In the genomic region with DNA sequence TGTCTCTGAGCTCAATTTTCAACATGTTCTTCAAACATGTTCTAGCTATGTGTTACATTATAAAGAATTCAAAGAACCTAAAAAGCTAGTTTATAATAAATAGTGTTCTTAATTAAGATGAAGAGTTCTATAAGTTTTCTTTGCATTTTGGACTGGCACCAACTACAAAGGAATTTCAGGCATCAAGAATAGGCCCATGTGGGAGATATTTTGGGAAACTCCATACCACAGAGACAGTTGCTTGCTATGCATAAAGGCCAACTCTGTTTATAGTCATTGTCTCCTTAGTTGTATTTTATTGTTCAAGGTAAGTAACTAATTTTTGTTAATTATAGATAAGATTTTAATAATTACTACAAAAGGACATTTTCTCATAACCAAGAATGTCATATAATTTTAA, we compare ENCODE assay signal across 30 cellular contexts. TPM values are rescaled to one million over a fixed set of nuclear protein-coding genes. Genes with fewer than 3 reads are reported as not detected.
DNase-seq lines count a peak whose midpoint lies in the region; ATAC-seq and TF ChIP-seq lines count a peak whose summit lies in the region.
"Had no signal": no experiment of that assay in that cellular context is flagged by ENCODE, and none has a peak within 500 bp of the region (broad histone marks: within the 10 kb centered on the region; RNA-seq: fewer than 3 reads in every experiment).

No MANE protein-coding gene starts in this region.

- no peak overlapping the region for H2AFZ ChIP-seq in KMS-11 (ENCODE audit: low read depth)
- H2AFZ ChIP-seq in fibroblast of lung (ENCODE audit: low read length): peak overlapping the region; percentile 54

- H3K79me2 ChIP-seq in KMS-11 (ENCODE audit: insufficient read depth, low read depth) (peaks cover 56% of the 10 kb centered on the region), fibroblast of lung (ENCODE audit: control insufficient read depth, insufficient read depth, low read length) (peaks cover 26% of the 10 kb centered on the region)

- no peak for ATAC-seq in natural killer cell treated with Interleukin-12 subunit alpha and Interleukin-12 subunit beta and Interleukin-15 and Interleukin-18, amount 100 ng/mL, for 72 hours
- ATAC-seq in natural killer cell: no peak
- ATAC-seq in upper lobe of left lung (ENCODE audit: low FRiP score in 2 of 2): no peak
- no peak for ATAC-seq in HG03439 (IDR thresholded peaks at IDR 0.05; ENCODE audit: unreplicated experiment)
- no peak for ATAC-seq in effector memory CD8-positive, alpha-beta T cell (replicated peaks)
- ATAC-seq: A549, Panc1, sciatic nerve had no signal

- H3K4me2 ChIP-seq in KMS-11 (0 out of 2 replicates have a peak overlapping the region, but pooled peaks have one; percentile 6), fibroblast of lung (ENCODE audit: extremely low read depth, insufficient read depth, low read length) (no peak overlapping the region)
- H3K4me2 ChIP-seq: A549 had no signal

- no peak overlapping the region for H3K9ac ChIP-seq in KMS-11
- H3K9ac ChIP-seq in fibroblast of lung (ENCODE audit: insufficient read depth, low read length): no peak overlapping the region

- no peaks in the 10 kb centered on the region for H3K9me3 ChIP-seq in fibroblast of lung (ENCODE audit: control insufficient read depth, insufficient read depth, low read depth, low read length)
- no peaks in the 10 kb centered on the region for H3K9me3 ChIP-seq in upper lobe of left lung
- H3K9me3 ChIP-seq: A549, MG63, stomach, vagina had no signal

- H3K27me3 Mint-ChIP-seq in natural killer cell treated with Interleukin-12 subunit alpha and Interleukin-12 subunit beta and Interleukin-15 and Interleukin-18, amount 100 ng/mL, for 72 hours: no peaks in the 10 kb centered on the region
- H3K27me3 Mint-ChIP-seq in natural killer cell (ENCODE audit: low read depth in 2 of 2): no peaks in the 10 kb centered on the region
- H3K27me3 Mint-ChIP-seq in effector memory CD8-positive, alpha-beta T cell: no peaks in the 10 kb centered on the region
- H3K27me3 Mint-ChIP-seq: activated CD4-positive, alpha-beta T cell treated with anti-CD3 and anti-CD28 coated beads, Interleukin-2, amount 10 ng/mL, durations not matched to agents 24 days and 14 days; activated naive CD4-positive, alpha-beta T cell treated with anti-CD3 and anti-CD28 coated beads, Interleukin-2, amount 50 U/mL, for 24 hours; B cell; memory B cell; progenitor cell of endocrine pancreas had no signal

- H3K27ac ChIP-seq in KMS-11 (no peak overlapping the region), fibroblast of lung (ENCODE audit: insufficient read depth, low read length) (no peak overlapping the region), upper lobe of left lung (no peak overlapping the region)
- H3K27ac ChIP-seq: A549, stomach, vagina had no signal

- H3K4me3 ChIP-seq in KMS-11 (IDR thresholded peaks at IDR 0.05; ENCODE audit: insufficient read depth, low read depth, low read length) (no peak overlapping the region), fibroblast of lung (replicated peaks in 1 of 4; ENCODE audit: control extremely low read depth in 1 of 4, insufficient read depth in 1 of 4, low read depth in 3 of 4, low read length in 4 of 4) (no peak overlapping the region), upper lobe of left lung (no peak overlapping the region)
- H3K4me3 ChIP-seq: A549, MG63, stomach, vagina had no signal

- H3K9me3 Mint-ChIP-seq in natural killer cell treated with Interleukin-12 subunit alpha and Interleukin-12 subunit beta and Interleukin-15 and Interleukin-18, amount 100 ng/mL, for 72 hours: no peaks in the 10 kb centered on the region
- no peaks in the 10 kb centered on the region for H3K9me3 Mint-ChIP-seq in natural killer cell
- H3K9me3 Mint-ChIP-seq in effector memory CD8-positive, alpha-beta T cell: no peaks in the 10 kb centered on the region
- H3K9me3 Mint-ChIP-seq: activated CD4-positive, alpha-beta T cell treated with anti-CD3 and anti-CD28 coated beads, Interleukin-2, amount 10 ng/mL, durations not matched to agents 24 days and 14 days; activated naive CD4-positive, alpha-beta T cell treated with anti-CD3 and anti-CD28 coated beads, Interleukin-2, amount 50 U/mL, for 24 hours; memory B cell had no signal

- H4K20me1 ChIP-seq in KMS-11 (ENCODE audit: insufficient read depth) (no peaks in the 10 kb centered on the region), fibroblast of lung (ENCODE audit: control insufficient read depth, extremely low read depth, insufficient read depth, low read length) (no peaks in the 10 kb centered on the region)

- intact Hi-C loops in natural killer cell (cut with micrococcal nuclease): no loop called here

- TF ChIP-seq EP300 in upper lobe of left lung (IDR thresholded peaks at IDR 0.05): no peak

- H3K4me1 Mint-ChIP-seq in natural killer cell treated with Interleukin-12 subunit alpha and Interleukin-12 subunit beta and Interleukin-15 and Interleukin-18, amount 100 ng/mL, for 72 hours (ENCODE audit: low read depth in 2 of 2): peaks cover 29 to 36% of the 10 kb centered on the region in 2 donors
- peaks cover 19 to 21% of the 10 kb centered on the region in 2 donors for H3K4me1 Mint-ChIP-seq in natural killer cell
- peaks cover 27 to 41% of the 10 kb centered on the region in 2 donors for H3K4me1 Mint-ChIP-seq in effector memory CD8-positive, alpha-beta T cell (ENCODE audit: low read depth in 2 of 2)

- H3K27me3 ChIP-seq in KMS-11 (ENCODE audit: insufficient read depth, low read depth): no peaks in the 10 kb centered on the region
- no peaks in the 10 kb centered on the region for H3K27me3 ChIP-seq in fibroblast of lung (ENCODE audit: control insufficient read depth, insufficient read depth, low read length)
- H3K27me3 ChIP-seq in upper lobe of left lung: no peaks in the 10 kb centered on the region
- H3K27me3 ChIP-seq: MG63, stomach, vagina had no signal

- no peak for TF ChIP-seq POLR2A in upper lobe of left lung (IDR thresholded peaks at IDR 0.05)

- no peaks in the 10 kb centered on the region for H3K36me3 ChIP-seq in KMS-11 (ENCODE audit: insufficient read depth)
- no peaks in the 10 kb centered on the region for H3K36me3 ChIP-seq in fibroblast of lung (ENCODE audit: control insufficient read depth, insufficient read depth, low read length)
- no peaks in the 10 kb centered on the region for H3K36me3 ChIP-seq in upper lobe of left lung
- H3K36me3 ChIP-seq: MG63, stomach, vagina had no signal

- peaks cover 13% of the 10 kb centered on the region for H3K36me3 Mint-ChIP-seq in natural killer cell treated with Interleukin-12 subunit alpha and Interleukin-12 subunit beta and Interleukin-15 and Interleukin-18, amount 100 ng/mL, for 72 hours
- no peaks in the 10 kb centered on the region for H3K36me3 Mint-ChIP-seq in natural killer cell
- peaks cover 12% of the 10 kb centered on the region for H3K36me3 Mint-ChIP-seq in effector memory CD8-positive, alpha-beta T cell (ENCODE audit: insufficient read depth)
- H3K36me3 Mint-ChIP-seq: activated naive CD4-positive, alpha-beta T cell treated with anti-CD3 and anti-CD28 coated beads, Interleukin-2, amount 50 U/mL, for 24 hours had no signal

- DNase-seq in natural killer cell treated with Interleukin-12 subunit alpha and Interleukin-12 subunit beta and Interleukin-15 and Interleukin-18, amount 100 ng/mL, for 72 hours (ENCODE audit: low spot score): no peak
- DNase-seq in natural killer cell: no peak
- DNase-seq in fibroblast of lung (ENCODE audit: low read depth in 2 of 2): peak in 1 of 2 donors; percentile 2
- no peak for DNase-seq in upper lobe of left lung
- no peak for DNase-seq in UCSD-AML1 (lab: John Stamatoyannopoulos, UW; ENCODE audit: unreplicated experiment)
- no peak for DNase-seq in effector memory CD8-positive, alpha-beta T cell
- DNase-seq: activated CD4-positive, alpha-beta T cell treated with anti-CD3 and anti-CD28 coated beads, Interleukin-2, amount 10 ng/mL, durations not matched to agents 24 days and 14 days; amygdala; DMS53; GDM1; glutamatergic neuron; MG63; NCI-H1105; NCI-H1930; NCI-H510A treated with DMSO at 0.1 percent for 48 hours; SHP77; stimulated activated CD4-positive, alpha-beta T cell treated with anti-CD3 and anti-CD28 coated beads, Interleukin-4, amount 100 ng/mL, for 1 hour; stomach; SW 1271; T1000 had no signal

- no peak for TF ChIP-seq CTCF in natural killer cell (IDR thresholded peaks at IDR 0.05)
- TF ChIP-seq CTCF in KMS-11 (conservative IDR thresholded peaks at IDR 0.05; ENCODE audit: low read depth, low read length): no peak
- TF ChIP-seq CTCF in fibroblast of lung (conservative IDR thresholded peaks at IDR 0.05 in 1 of 2, IDR thresholded peaks at IDR 0.05 in 1 of 2; ENCODE audit: low read depth in 1 of 2, low read length in 2 of 2): no peak
- no peak for TF ChIP-seq CTCF in upper lobe of left lung (IDR thresholded peaks at IDR 0.05)

- H3K27ac Mint-ChIP-seq in natural killer cell treated with Interleukin-12 subunit alpha and Interleukin-12 subunit beta and Interleukin-15 and Interleukin-18, amount 100 ng/mL, for 72 hours: peak overlapping the region; percentile 7 to 13
- no peak overlapping the region for H3K27ac Mint-ChIP-seq in natural killer cell
- no peak overlapping the region for H3K27ac Mint-ChIP-seq in effector memory CD8-positive, alpha-beta T cell
- H3K27ac Mint-ChIP-seq: activated CD4-positive, alpha-beta T cell treated with anti-CD3 and anti-CD28 coated beads, Interleukin-2, amount 10 ng/mL, durations not matched to agents 24 days and 14 days; activated naive CD4-positive, alpha-beta T cell treated with anti-CD3 and anti-CD28 coated beads, Interleukin-2, amount 50 U/mL, for 24 hours; B cell; memory B cell; progenitor cell of endocrine pancreas had no signal

- peak overlapping the region; percentile 23 for H3K4me3 Mint-ChIP-seq in natural killer cell treated with Interleukin-12 subunit alpha and Interleukin-12 subunit beta and Interleukin-15 and Interleukin-18, amount 100 ng/mL, for 72 hours
- no peak overlapping the region for H3K4me3 Mint-ChIP-seq in natural killer cell
- H3K4me3 Mint-ChIP-seq in effector memory CD8-positive, alpha-beta T cell: peak overlapping the region in 1 of 2 donors; percentile 66
- H3K4me3 Mint-ChIP-seq: activated CD4-positive, alpha-beta T cell treated with anti-CD3 and anti-CD28 coated beads, Interleukin-2, amount 10 ng/mL, durations not matched to agents 24 days and 14 days; activated naive CD4-positive, alpha-beta T cell treated with anti-CD3 and anti-CD28 coated beads, Interleukin-2, amount 50 U/mL, for 24 hours; B cell; memory B cell had no signal

- H3K4me1 ChIP-seq in KMS-11 (ENCODE audit: low read depth, poor library complexity, severe bottlenecking) (peaks cover 28% of the 10 kb centered on the region), fibroblast of lung (ENCODE audit: control insufficient read depth, extremely low read depth, insufficient read depth, low read length) (peaks cover 5% of the 10 kb centered on the region), upper lobe of left lung (peaks cover 10 to 13% (median 11%) of the 10 kb centered on the region in 4 donors)

RNA-seq across cellular contexts. Expression of gene SLF1, which starts 4.6 kb away (rescaled TPM):
- 10 to 100 TPM; 32.6 to 44.7 TPM for total RNA-seq in natural killer cell treated with Interleukin-12 subunit alpha and Interleukin-12 subunit beta and Interleukin-15 and Interleukin-18, amount 100 ng/mL, for 72 hours
- 10 to 100 TPM in 2 of 3 donors, 1 to 10 TPM in 1; 9.5 to 17.2 (median 11.0) TPM for total RNA-seq in natural killer cell
- total RNA-seq in fibroblast of lung: 4.5 and 5.4 TPM in 2 replicates
- 3.1 and 4.6 TPM in 2 replicates for polyA plus RNA-seq in fibroblast of lung
- 2.3 and 3.4 TPM in 2 replicates for polyA plus RNA-seq in fibroblast of lung (2012)
- 0.75 TPM in 1 of 2 replicates, not detected in the other for polyA minus RNA-seq in fibroblast of lung (ENCODE audit: low replicate concordance)
- total RNA-seq in upper lobe of left lung: 10 to 100 TPM in 2 of 6 donors, 1 to 10 TPM in 4; 4.3 to 19.9 (median 8.2) TPM

RNA-seq across cellular contexts. Expression of gene KIAA0825, which starts 4.6 kb away (rescaled TPM):
- 1 to 10 TPM; 5.2 to 6.2 TPM for total RNA-seq in natural killer cell treated with Interleukin-12 subunit alpha and Interleukin-12 subunit beta and Interleukin-15 and Interleukin-18, amount 100 ng/mL, for 72 hours
- total RNA-seq in natural killer cell (1 to 10 TPM; 2.4 to 5.0 (median 4.8) TPM), fibroblast of lung (3.1 and 3.6 TPM in 2 replicates), upper lobe of left lung (10 to 100 TPM in 2 of 6 donors, 1 to 10 TPM in 4; 3.8 to 19.1 (median 6.6) TPM)
- polyA plus RNA-seq in fibroblast of lung: 0.97 and 1.7 TPM in 2 replicates
- 0.73 and 1.3 TPM in 2 replicates for polyA plus RNA-seq in fibroblast of lung (2012)
- not detected in 2 replicates for polyA minus RNA-seq in fibroblast of lung (ENCODE audit: low replicate concordance)

Comparison
In these comparisons a context has a peak if more than half of its experiments do, and no peak if none do; other contexts are left out.
1. H3K27ac Mint-ChIP-seq: peak in natural killer cell treated with Interleukin-12 subunit alpha and Interleukin-12 subunit beta and Interleukin-15 and Interleukin-18, amount 100 ng/mL, for 72 hours (2 of 2); none in natural killer cell (0 of 2) and effector memory CD8-positive, alpha-beta T cell (0 of 2).